Comparison of ENCODE assay signal across 9 cellular contexts in the genomic region with DNA sequence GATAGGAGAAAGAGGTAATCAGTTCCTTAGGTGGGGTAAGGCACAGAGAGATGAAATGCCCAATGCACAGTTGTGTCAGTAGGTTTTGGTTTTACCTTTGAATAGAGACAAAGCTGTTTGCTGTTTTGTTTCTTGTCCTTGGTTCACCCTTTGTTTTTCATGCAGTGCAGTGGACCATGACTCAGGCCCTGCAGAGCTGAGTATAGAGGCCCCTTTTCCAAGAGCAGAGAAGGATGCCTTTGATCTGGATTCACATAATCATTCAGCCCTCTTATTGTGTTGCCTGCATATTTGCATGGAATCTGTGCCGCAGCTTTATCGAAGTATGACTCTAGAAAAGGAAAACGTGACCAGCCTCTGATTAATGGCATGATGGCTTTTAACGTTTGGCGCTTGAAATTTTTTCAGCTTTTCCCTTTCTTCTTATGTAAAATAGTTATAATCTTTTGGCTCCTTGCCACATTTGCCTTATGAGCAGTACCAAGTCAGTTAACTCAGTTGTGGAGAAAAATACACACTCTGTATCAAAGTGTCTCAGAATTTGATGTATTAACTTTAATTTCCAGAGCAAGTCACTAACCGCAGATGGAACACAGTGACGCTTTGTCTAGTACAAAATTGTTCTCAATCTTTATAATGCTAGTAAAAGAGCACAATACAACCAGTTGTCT.
DNase-seq lines count a peak whose midpoint lies in the region; ATAC-seq, FAIRE-seq and TF ChIP-seq lines count a peak whose summit lies in the region.
"Had no signal": no experiment of that assay in that cellular context is flagged by ENCODE, and none has a peak within 500 bp of the region (broad histone marks: within the 10 kb centered on the region; RNA-seq: fewer than 3 reads in every experiment).

No MANE protein-coding gene starts in this region.

- no peak for TF ChIP-seq EP300 in K562 (IDR thresholded peaks at IDR 0.05; ENCODE audit: low read length)

- TF ChIP-seq RAD21 in K562 (CRISPR knock-in tag; conservative IDR thresholded peaks at IDR 0.05 in 1 of 2, IDR thresholded peaks at IDR 0.05 in 1 of 2) = no peak

- FAIRE-seq in K562 (lab: Jason Lieb, UNC) = no peak
- FAIRE-seq in HTR-8/SVneo (lab: Jason Lieb, UNC) = no peak
- FAIRE-seq: G401.6 had no signal

- no peak for TF ChIP-seq POLR2A in K562 (conservative IDR thresholded peaks at IDR 0.05)
- TF ChIP-seq POLR2A in vagina (IDR thresholded peaks at IDR 0.05) = no peak

- H3K9me1 ChIP-seq in K562 (ENCODE audit: control insufficient read depth, insufficient read depth, low read length) = no peaks in the 10 kb centered on the region

- in situ Hi-C loops in K562 (cut with MboI) = no loop called here

- no peak for TF ChIP-seq CTCF in cardiac muscle cell (IDR thresholded peaks at IDR 0.05; ENCODE audit: low read depth, low read length)
- TF ChIP-seq CTCF in left ventricle myocardium inferior (IDR thresholded peaks at IDR 0.05; ENCODE audit: borderline replicate concordance) = no peak
- TF ChIP-seq CTCF in K562 (IDR thresholded peaks at IDR 0.05 in 2 of 3, conservative IDR thresholded peaks at IDR 0.05 in 1 of 3; ENCODE audit: insufficient read depth in 2 of 3, low read depth in 1 of 3, low read length in 3 of 3) = no peak
- TF ChIP-seq CTCF in osteoblast (IDR thresholded peaks at IDR 0.05; ENCODE audit: extremely low read depth, low read depth, low read length) = no peak
- no peak for TF ChIP-seq CTCF in vagina (IDR thresholded peaks at IDR 0.05)

- H3K27ac ChIP-seq in cardiac muscle cell = no peak overlapping the region
- no peak overlapping the region for H3K27ac ChIP-seq in left ventricle myocardium inferior (replicated peaks)
- H3K27ac ChIP-seq in K562 (ENCODE audit: extremely low read depth, low read depth, low read length) = no peak overlapping the region
- no peak overlapping the region for H3K27ac ChIP-seq in osteoblast (ENCODE audit: low read depth, low read length)
- H3K27ac ChIP-seq in vagina = no peak overlapping the region

- intact Hi-C loops in left ventricle myocardium inferior (cut with micrococcal nuclease) = no loop called here
- intact Hi-C loops in K562 (cut with micrococcal nuclease) = no loop called here
- intact Hi-C loops in vagina (cut with DNase I) = no loop called here

- DNase-seq in cardiac muscle cell (ENCODE audit: low read depth in 1 of 2, low spot score in 1 of 2) (peak; percentile 32 to 74), left ventricle myocardium inferior (no peak), HT1080 (ENCODE audit: low read depth) (peak; percentile 68), K562 (ENCODE audit: extremely low read depth in 1 of 4, low spot score in 3 of 4) (peak in 1 of 4 experiments; percentile 12), osteoblast (ENCODE audit: insufficient read length, low spot score, missing footprints) (peak; percentile 50), HTR-8/SVneo (ENCODE audit: insufficient read length, low spot score) (no peak), vagina (ENCODE audit: extremely low spot score in 2 of 2) (no peak)

- CTCF ChIA-PET in K562 (lab: Yijun Ruan, JAX; ENCODE audit: low intra/inter-chr PET ratio) = no interaction called here

- BruUV-seq in K562 (replicated peaks; lab: Mats Ljungman, UMichigan) = no TSS peak

- H3K4me2 ChIP-seq in K562 (ENCODE audit: insufficient read depth, low read length) (no peak overlapping the region), osteoblast (ENCODE audit: insufficient read depth, low read length) (no peak overlapping the region)

- 51% methylated on average over 7 of the region's 7 CpGs for WGBS in K562 (ENCODE audit: insufficient coverage, low coverage, missing lambda C conversion rate)

- H3K9ac ChIP-seq in K562 (ENCODE audit: insufficient read depth in 1 of 2, low read depth in 2 of 2, low read length in 2 of 2) = no peak overlapping the region

- ATAC-seq in K562 (peak; percentile 42; the same call in 2 of the 3 replicates), HG02938 (IDR thresholded peaks at IDR 0.05; ENCODE audit: unreplicated experiment) (no peak)

- H4K20me1 ChIP-seq in K562 (replicated peaks; ENCODE audit: control insufficient read depth, insufficient read depth, low read length) (no peaks in the 10 kb centered on the region), osteoblast (ENCODE audit: insufficient read depth, low read length) (peaks cover 5% of the 10 kb centered on the region)

- no peak overlapping the region for H2AFZ ChIP-seq in K562 (ENCODE audit: low read depth, low read length)
- no peak overlapping the region for H2AFZ ChIP-seq in osteoblast (ENCODE audit: low read length)

- POLR2A ChIA-PET in K562 (lab: Yijun Ruan, JAX) = no interaction called here

- H3K27me3 ChIP-seq in cardiac muscle cell (no peaks in the 10 kb centered on the region), left ventricle myocardium inferior (ENCODE audit: low read depth) (no peaks in the 10 kb centered on the region), K562 (ENCODE audit: control insufficient read depth in 2 of 2, insufficient read depth in 2 of 2, low read length in 2 of 2) (no peaks in the 10 kb centered on the region), osteoblast (ENCODE audit: insufficient read depth, low read length) (no peaks in the 10 kb centered on the region), vagina (no peaks in the 10 kb centered on the region)

- no peaks in the 10 kb centered on the region; the same call in 2 of the 3 replicates for H3K79me2 ChIP-seq in K562 (ENCODE audit: control insufficient read depth, insufficient read depth, low read length)
- peaks cover 3% of the 10 kb centered on the region for H3K79me2 ChIP-seq in osteoblast (ENCODE audit: insufficient read depth, low read length)

- peaks cover 16% of the 10 kb centered on the region for H3K4me1 ChIP-seq in cardiac muscle cell (ENCODE audit: low read depth)
- peaks cover 27% of the 10 kb centered on the region for H3K4me1 ChIP-seq in left ventricle myocardium inferior
- H3K4me1 ChIP-seq in K562 (replicated peaks in 1 of 2; ENCODE audit: control insufficient read depth in 2 of 2, insufficient read depth in 2 of 2, low read length in 2 of 2) = no peaks in the 10 kb centered on the region; a peak in 3 of 5 replicates
- peaks cover 13% of the 10 kb centered on the region for H3K4me1 ChIP-seq in osteoblast (ENCODE audit: insufficient read depth, low read length)
- H3K4me1 ChIP-seq in vagina = no peaks in the 10 kb centered on the region

- no peaks in the 10 kb centered on the region for H3K9me3 ChIP-seq in cardiac muscle cell (ENCODE audit: low read depth)
- H3K9me3 ChIP-seq in left ventricle myocardium inferior (replicated peaks) = no peaks in the 10 kb centered on the region
- no peaks in the 10 kb centered on the region for H3K9me3 ChIP-seq in K562 (replicated peaks; ENCODE audit: control insufficient read depth, insufficient read depth, low read depth, low read length)
- H3K9me3 ChIP-seq in osteoblast (ENCODE audit: low read depth, low read length) = no peaks in the 10 kb centered on the region
- H3K9me3 ChIP-seq in vagina = no peaks in the 10 kb centered on the region

- H3K36me3 ChIP-seq in cardiac muscle cell = no peaks in the 10 kb centered on the region
- H3K36me3 ChIP-seq in left ventricle myocardium inferior = no peaks in the 10 kb centered on the region
- no peaks in the 10 kb centered on the region for H3K36me3 ChIP-seq in K562 (ENCODE audit: control insufficient read depth, insufficient read depth, low read length)
- H3K36me3 ChIP-seq in osteoblast (ENCODE audit: insufficient read depth, low read length) = no peaks in the 10 kb centered on the region
- peaks cover 0 to 2% of the 10 kb centered on the region in 2 donors for H3K36me3 ChIP-seq in vagina

- no peak overlapping the region for H3K4me3 ChIP-seq in cardiac muscle cell
- H3K4me3 ChIP-seq in left ventricle myocardium inferior = no peak overlapping the region
- H3K4me3 ChIP-seq in K562 = no peak overlapping the region
- no peak overlapping the region for H3K4me3 ChIP-seq in osteoblast (ENCODE audit: insufficient read depth, low read length)
- no peak overlapping the region for H3K4me3 ChIP-seq in vagina

TF ChIP-seq in K562, 482 proteins besides CTCF, POLR2A, EP300 and RAD21:
- no peak for TF ChIP-seq ARID2 (IDR thresholded peaks at IDR 0.05)
- peak; percentile 87 for TF ChIP-seq NFIC (IDR thresholded peaks at IDR 0.05)
- TF ChIP-seq, protein P1, sequence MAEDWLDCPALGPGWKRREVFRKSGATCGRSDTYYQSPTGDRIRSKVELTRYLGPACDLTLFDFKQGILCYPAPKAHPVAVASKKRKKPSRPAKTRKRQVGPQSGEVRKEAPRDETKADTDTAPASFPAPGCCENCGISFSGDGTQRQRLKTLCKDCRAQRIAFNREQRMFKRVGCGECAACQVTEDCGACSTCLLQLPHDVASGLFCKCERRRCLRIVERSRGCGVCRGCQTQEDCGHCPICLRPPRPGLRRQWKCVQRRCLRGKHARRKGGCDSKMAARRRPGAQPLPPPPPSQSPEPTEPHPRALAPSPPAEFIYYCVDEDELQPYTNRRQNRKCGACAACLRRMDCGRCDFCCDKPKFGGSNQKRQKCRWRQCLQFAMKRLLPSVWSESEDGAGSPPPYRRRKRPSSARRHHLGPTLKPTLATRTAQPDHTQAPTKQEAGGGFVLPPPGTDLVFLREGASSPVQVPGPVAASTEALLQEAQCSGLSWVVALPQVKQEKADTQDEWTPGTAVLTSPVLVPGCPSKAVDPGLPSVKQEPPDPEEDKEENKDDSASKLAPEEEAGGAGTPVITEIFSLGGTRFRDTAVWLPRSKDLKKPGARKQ (CRISPR knock-in tag; IDR thresholded peaks at IDR 0.05) = no peak
- 0 out of 2 replicates have a peak, but pooled peaks have one; percentile 31 for TF ChIP-seq LEF1 (IDR thresholded peaks at IDR 0.05)
- TF ChIP-seq NFIX (CRISPR knock-in tag; IDR thresholded peaks at IDR 0.05; ENCODE audit: low read depth) = peak; percentile 23; the same call in 1 of the 2 replicates
- TF ChIP-seq MTF1 (CRISPR knock-in tag; IDR thresholded peaks at IDR 0.05; ENCODE audit: borderline replicate concordance) = no peak
- TF ChIP-seq, protein P2, sequence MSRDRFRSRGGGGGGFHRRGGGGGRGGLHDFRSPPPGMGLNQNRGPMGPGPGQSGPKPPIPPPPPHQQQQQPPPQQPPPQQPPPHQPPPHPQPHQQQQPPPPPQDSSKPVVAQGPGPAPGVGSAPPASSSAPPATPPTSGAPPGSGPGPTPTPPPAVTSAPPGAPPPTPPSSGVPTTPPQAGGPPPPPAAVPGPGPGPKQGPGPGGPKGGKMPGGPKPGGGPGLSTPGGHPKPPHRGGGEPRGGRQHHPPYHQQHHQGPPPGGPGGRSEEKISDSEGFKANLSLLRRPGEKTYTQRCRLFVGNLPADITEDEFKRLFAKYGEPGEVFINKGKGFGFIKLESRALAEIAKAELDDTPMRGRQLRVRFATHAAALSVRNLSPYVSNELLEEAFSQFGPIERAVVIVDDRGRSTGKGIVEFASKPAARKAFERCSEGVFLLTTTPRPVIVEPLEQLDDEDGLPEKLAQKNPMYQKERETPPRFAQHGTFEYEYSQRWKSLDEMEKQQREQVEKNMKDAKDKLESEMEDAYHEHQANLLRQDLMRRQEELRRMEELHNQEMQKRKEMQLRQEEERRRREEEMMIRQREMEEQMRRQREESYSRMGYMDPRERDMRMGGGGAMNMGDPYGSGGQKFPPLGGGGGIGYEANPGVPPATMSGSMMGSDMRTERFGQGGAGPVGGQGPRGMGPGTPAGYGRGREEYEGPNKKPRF (IDR thresholded peaks at IDR 0.05; ENCODE audit: low read depth, low read length) = no peak
TF ChIP-seq in K562: peak in this region for 3.

Comparison
In these comparisons a context has a peak if more than half of its experiments do, and no peak if none do; other contexts are left out.
1. DNase-seq: peak in cardiac muscle cell (2 of 2), HT1080 (single experiment) and osteoblast (single experiment); none in left ventricle myocardium inferior (single experiment), HTR-8/SVneo (single experiment) and vagina (0 of 2).